ENCODE assay signal across 11 cellular contexts in the genomic region with DNA sequence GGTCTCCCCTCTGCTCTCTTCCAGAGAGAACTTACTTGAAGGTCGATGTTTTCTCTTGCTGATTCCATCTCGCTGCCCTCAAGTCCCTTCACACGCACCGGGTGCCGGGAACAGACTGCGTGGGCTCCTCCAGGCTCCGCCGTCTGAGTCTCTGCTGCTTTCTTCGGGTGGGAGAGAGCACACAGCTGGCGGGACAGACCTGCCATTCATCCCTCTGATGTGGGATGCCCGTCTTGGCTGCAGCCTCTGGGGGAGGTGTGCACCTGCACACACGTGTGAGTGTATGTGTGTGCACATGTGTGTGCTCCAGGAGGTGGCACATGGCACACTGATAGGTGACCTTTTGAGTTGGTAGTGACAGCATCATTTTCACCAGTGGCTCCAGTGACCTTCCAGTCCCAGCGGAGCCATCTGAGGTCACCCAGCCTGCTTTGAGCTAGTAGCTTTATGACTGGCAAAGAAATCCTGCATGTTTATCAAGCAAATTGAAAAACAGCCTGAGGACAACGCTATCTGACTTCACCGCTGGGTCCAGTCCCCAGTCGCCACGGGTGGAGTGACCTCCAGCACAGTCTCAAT. TPM values are rescaled to one million over a fixed set of nuclear protein-coding genes. Genes with fewer than 3 reads are reported as not detected.
DNase-seq lines count a peak whose midpoint lies in the region; ATAC-seq, FAIRE-seq and TF ChIP-seq lines count a peak whose summit lies in the region.
"Had no signal": no experiment of that assay in that cellular context is flagged by ENCODE, and none has a peak within 500 bp of the region (broad histone marks: within the 10 kb centered on the region; RNA-seq: fewer than 3 reads in every experiment).

A gene with protein sequence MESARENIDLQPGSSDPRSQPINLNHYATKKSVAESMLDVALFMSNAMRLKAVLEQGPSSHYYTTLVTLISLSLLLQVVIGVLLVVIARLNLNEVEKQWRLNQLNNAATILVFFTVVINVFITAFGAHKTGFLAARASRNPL (minus strand): TSS at position 153 of the 579 bp plus-strand sequence. CDS start 85 bp downstream, at position 68.

- no peaks in the 10 kb centered on the region for H3K36me3 ChIP-seq in neural cell (ENCODE audit: insufficient read depth, low read length)

- H3F3A ChIP-seq in neural cell (ENCODE audit: insufficient read depth, low read length, poor library complexity, severe bottlenecking): no peaks in the 10 kb centered on the region

- no peak for TF ChIP-seq RAD21 in neural cell (conservative IDR thresholded peaks at IDR 0.05)

- H3K27ac ChIP-seq in neural cell (ENCODE audit: low read length): no peak within 1 kb of the TSS

- FAIRE-seq in GM19239 (lab: Jason Lieb, UNC): no peak

- H2AFZ ChIP-seq in neural cell (ENCODE audit: low read depth, low read length): peak within 1 kb of the TSS; percentile 8

- no peaks in the 10 kb centered on the region for H3K79me2 ChIP-seq in neural cell (replicated peaks; ENCODE audit: insufficient read depth, low read length)

- H3K9me3 ChIP-seq in neural cell (ENCODE audit: low read length): no peaks in the 10 kb centered on the region

- H3K4me2 ChIP-seq in neural cell (ENCODE audit: low read length): no peak within 1 kb of the TSS

- DNase-seq in AG10803 (ENCODE audit: low read depth) (peak; percentile 16), NB4 (ENCODE audit: low read depth) (no peak), epithelial cell of proximal tubule (ENCODE audit: low read depth) (no peak), GM19239 (ENCODE audit: insufficient read length, low spot score) (no peak)
- DNase-seq: NCI-H2081 treated with DMSO at 0.1 percent for 48 hours had no signal

- no peak within 1 kb of the TSS for H3K9ac ChIP-seq in neural cell (ENCODE audit: low read length)

- H3K4me3 ChIP-seq in AG10803 (ENCODE audit: low read length) (peak within 1 kb of the TSS; percentile 49), NB4 (ENCODE audit: low read depth, low read length) (peak within 1 kb of the TSS; percentile 30), epithelial cell of proximal tubule (ENCODE audit: low read depth, low read length) (peak within 1 kb of the TSS; percentile 17), neural cell (ENCODE audit: low read length) (no peak within 1 kb of the TSS)

- no peaks in the 10 kb centered on the region for H4K20me1 ChIP-seq in neural cell (ENCODE audit: insufficient read depth)

- TF ChIP-seq CTCF in AG10803 (conservative IDR thresholded peaks at IDR 0.05; ENCODE audit: low read length) (no peak), NB4 (IDR thresholded peaks at IDR 0.05; ENCODE audit: low read depth, low read length) (no peak), epithelial cell of proximal tubule (conservative IDR thresholded peaks at IDR 0.05; ENCODE audit: low read depth, low read length) (no peak), neural cell (IDR thresholded peaks at IDR 0.05; ENCODE audit: poor library complexity, severe bottlenecking) (no peak)

- ATAC-seq in HG03159 (IDR thresholded peaks at IDR 0.05; ENCODE audit: unreplicated experiment) (no peak), HG03442 (IDR thresholded peaks at IDR 0.05; ENCODE audit: unreplicated experiment) (no peak), HG02938 (IDR thresholded peaks at IDR 0.05; ENCODE audit: unreplicated experiment) (no peak)
- ATAC-seq: HCT116 had no signal

- no peak for TF ChIP-seq POLR2A in NB4 (IDR thresholded peaks at IDR 0.05; ENCODE audit: extremely low read depth, insufficient read length)

- no peaks in the 10 kb centered on the region for H3K9me2 ChIP-seq in neural cell (ENCODE audit: insufficient read depth, low read length)

- no peak for TF ChIP-seq EP300 in neural cell (conservative IDR thresholded peaks at IDR 0.05; ENCODE audit: poor library complexity, severe bottlenecking)

- no peaks in the 10 kb centered on the region for H3K27me3 ChIP-seq in neural cell (ENCODE audit: insufficient read depth, low read depth, low read length)

TF ChIP-seq in neural cell, 6 proteins besides CTCF, POLR2A, EP300 and RAD21:
- TF ChIP-seq POLR2AphosphoS5 (IDR thresholded peaks at IDR 0.05) (no peak), SMC3 (conservative IDR thresholded peaks at IDR 0.05; ENCODE audit: poor library complexity) (no peak), MXI1 (conservative IDR thresholded peaks at IDR 0.05; ENCODE audit: poor library complexity, severe bottlenecking) (no peak), EZH2 (IDR thresholded peaks at IDR 0.05; ENCODE audit: borderline replicate concordance, insufficient read depth, low read length, poor library complexity, severe bottlenecking) (no peak), TAF1 (IDR thresholded peaks at IDR 0.05; ENCODE audit: low read depth) (no peak), REST (IDR thresholded peaks at IDR 0.05; ENCODE audit: borderline replicate concordance) (no peak)

RNA-seq across cellular contexts. Expression of the gene that starts here (rescaled TPM):
- total RNA-seq in epithelial cell of proximal tubule: 1.1 TPM in 1 of 2 replicates, not detected in the other
- polyA plus RNA-seq in neural cell: not detected in 2 replicates
- not detected in 2 replicates for polyA minus RNA-seq in neural cell
- total RNA-seq: Daoy had no signal
